Comparison of ENCODE assay signal across 24 cellular contexts in the genomic region with DNA sequence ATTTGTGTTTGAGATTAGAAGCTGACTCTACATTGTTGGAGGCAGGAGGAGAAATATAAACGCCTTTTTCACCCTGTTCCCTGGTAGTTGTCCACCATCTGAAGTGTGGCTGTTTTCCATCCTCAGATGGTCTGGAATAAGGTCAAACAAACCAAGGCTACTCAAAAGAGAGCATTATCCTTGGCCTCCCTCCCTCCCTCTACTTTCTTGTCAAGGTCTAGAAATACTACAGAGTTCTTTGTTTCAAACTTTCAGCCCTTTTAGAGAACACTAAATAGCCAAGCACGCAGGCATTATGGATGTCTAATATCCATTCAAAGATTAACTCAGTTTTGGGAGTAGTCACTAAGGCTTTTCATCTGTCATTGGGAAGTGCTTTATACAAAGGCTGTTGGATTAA.
DNase-seq lines count a peak whose midpoint lies in the region; ATAC-seq and TF ChIP-seq lines count a peak whose summit lies in the region.
"Had no signal": no experiment of that assay in that cellular context is flagged by ENCODE, and none has a peak within 500 bp of the region (broad histone marks: within the 10 kb centered on the region; RNA-seq: fewer than 3 reads in every experiment).

No MANE protein-coding gene starts in this region.

- H3K18ac ChIP-seq in mesendoderm (ENCODE audit: low read length) = no peak overlapping the region

- H2BK120ac ChIP-seq in mesendoderm (ENCODE audit: low read depth, low read length) = no peak overlapping the region

- no peak overlapping the region for H3K27ac ChIP-seq in CD8-positive, alpha-beta T cell (ENCODE audit: low read depth, low read length)
- no peak overlapping the region for H3K27ac ChIP-seq in mesendoderm (ENCODE audit: low read depth, low read length)
- H3K27ac ChIP-seq: esophagus muscularis mucosa, SJCRH30, stomach, upper lobe of left lung had no signal

- no peak overlapping the region for H4K8ac ChIP-seq in mesendoderm (ENCODE audit: low read depth, low read length)

- H4K5ac ChIP-seq in mesendoderm (ENCODE audit: low read length) = no peak overlapping the region

- peak overlapping the region; percentile 80 for H3K27ac Mint-ChIP-seq in CD8-positive, alpha-beta T cell
- peak overlapping the region; percentile 77 for H3K27ac Mint-ChIP-seq in activated CD4-positive, alpha-beta memory T cell treated with anti-CD3 and anti-CD28 coated beads for 36 hours
- H3K27ac Mint-ChIP-seq: activated CD4-positive, alpha-beta T cell treated with anti-CD3 and anti-CD28 coated beads for 36 hours; H9; mesothelial cell of epicardium; nephron progenitor cell; progenitor cell of endocrine pancreas had no signal

- no peak overlapping the region for H2AK5ac ChIP-seq in mesendoderm (ENCODE audit: low read length)

- no peaks in the 10 kb centered on the region for H3K36me3 ChIP-seq in CD8-positive, alpha-beta T cell (ENCODE audit: insufficient read depth, low read length)
- H3K36me3 ChIP-seq in mesendoderm (ENCODE audit: control insufficient read depth, insufficient read depth, low read length) = no peaks in the 10 kb centered on the region
- H3K36me3 ChIP-seq: esophagus muscularis mucosa, SJCRH30, stomach, upper lobe of left lung had no signal

- H3K9me3 Mint-ChIP-seq in CD8-positive, alpha-beta T cell = no peaks in the 10 kb centered on the region
- H3K9me3 Mint-ChIP-seq in activated CD4-positive, alpha-beta memory T cell treated with anti-CD3 and anti-CD28 coated beads for 36 hours = no peaks in the 10 kb centered on the region
- H3K9me3 Mint-ChIP-seq: H9, mesothelial cell of epicardium, nephron progenitor cell had no signal

- CTCF ChIA-PET in CD8-positive, alpha-beta T cell (lab: Charles Lee) = interaction anchor here (0.6 to 1.0 kb wide), 3 partner anchors 11 to 92 kb away, joined by 3 to 4 read pairs (median 3); no protein-coding TSS in a partner anchor
- CTCF ChIA-PET in activated CD4-positive, alpha-beta memory T cell treated with anti-CD3 and anti-CD28 coated beads for 36 hours (lab: Charles Lee) = interaction anchor here (1.3 kb wide), 1 partner anchor 135 kb away, joined by 4 read pairs; no protein-coding TSS in a partner anchor

- WGBS in mesendoderm (ENCODE audit: extremely low coverage, insufficient coverage, low lambda C conversion rate) = no CpG with 5 or more reads among the region's 2 CpGs

- peaks cover 55% of the 10 kb centered on the region for H3K4me1 Mint-ChIP-seq in CD8-positive, alpha-beta T cell (ENCODE audit: low read depth)
- peaks cover 32% of the 10 kb centered on the region for H3K4me1 Mint-ChIP-seq in activated CD4-positive, alpha-beta memory T cell treated with anti-CD3 and anti-CD28 coated beads for 36 hours (ENCODE audit: low read depth)
- H3K4me1 Mint-ChIP-seq: H9, nephron progenitor cell had no signal

- no peak overlapping the region for H2BK5ac ChIP-seq in mesendoderm (ENCODE audit: low read length)

- no peak overlapping the region for H3K4me2 ChIP-seq in mesendoderm (ENCODE audit: low read length)

- no peak for ATAC-seq in CD8-positive, alpha-beta T cell
- ATAC-seq in GM18502 (IDR thresholded peaks at IDR 0.05; ENCODE audit: poor library complexity, unreplicated experiment) (peak; percentile 13), HG02852 (IDR thresholded peaks at IDR 0.05; ENCODE audit: unreplicated experiment) (peak; percentile 11)
- ATAC-seq: K562, left cardiac atrium had no signal

- no peak overlapping the region for H3K9ac ChIP-seq in mesendoderm (ENCODE audit: low read length)

- H3K56ac ChIP-seq in mesendoderm (ENCODE audit: low read length) = no peak overlapping the region

- peaks cover 18% of the 10 kb centered on the region for H3K4me1 ChIP-seq in CD8-positive, alpha-beta T cell (ENCODE audit: insufficient read depth, low read length)
- H3K4me1 ChIP-seq in mesendoderm (ENCODE audit: control insufficient read depth, low read depth, low read length) = no peaks in the 10 kb centered on the region
- H3K4me1 ChIP-seq: esophagus muscularis mucosa, stomach had no signal

- no peak for DNase-seq in CD8-positive, alpha-beta T cell
- DNase-seq in activated CD4-positive, alpha-beta memory T cell treated with anti-CD3 and anti-CD28 coated beads for 36 hours = no peak
- DNase-seq in RPMI8226 (no peak), NCI-H526 (lab: John Stamatoyannopoulos, UW) (no peak), mesendoderm (no peak), kidney glomerular epithelial cell (lab: John Stamatoyannopoulos, UW) (no peak)
- DNase-seq: activated naive CD4-positive, alpha-beta T cell treated with anti-CD3 and anti-CD28 coated beads, Interleukin-2, amount 50 U/mL, for 16 hours; effector CD8-positive, alpha-beta T cell; H9; left cardiac atrium; NCI-H187; NCI-H510A; nephron progenitor cell; stimulated activated CD4-positive, alpha-beta T cell treated with anti-CD3 and anti-CD28 coated beads, Interleukin-4, amount 100 ng/mL, for 24 hours; stomach; upper lobe of left lung had no signal

- POLR2A ChIA-PET in CD8-positive, alpha-beta T cell (lab: Charles Lee) = no interaction called here
- POLR2A ChIA-PET in activated CD4-positive, alpha-beta memory T cell treated with anti-CD3 and anti-CD28 coated beads for 36 hours (lab: Charles Lee) = no interaction called here

- no peak overlapping the region for H3K4me3 Mint-ChIP-seq in CD8-positive, alpha-beta T cell
- H3K4me3 Mint-ChIP-seq in activated CD4-positive, alpha-beta memory T cell treated with anti-CD3 and anti-CD28 coated beads for 36 hours = no peak overlapping the region
- H3K4me3 Mint-ChIP-seq: activated CD4-positive, alpha-beta T cell treated with anti-CD3 and anti-CD28 coated beads for 36 hours; H9; mesothelial cell of epicardium; nephron progenitor cell had no signal

- no peaks in the 10 kb centered on the region for H3K27me3 Mint-ChIP-seq in CD8-positive, alpha-beta T cell (ENCODE audit: low read depth)
- no peaks in the 10 kb centered on the region for H3K27me3 Mint-ChIP-seq in activated CD4-positive, alpha-beta memory T cell treated with anti-CD3 and anti-CD28 coated beads for 36 hours
- H3K27me3 Mint-ChIP-seq: activated CD4-positive, alpha-beta T cell treated with anti-CD3 and anti-CD28 coated beads for 36 hours; progenitor cell of endocrine pancreas had no signal

- H3K79me1 ChIP-seq in mesendoderm (ENCODE audit: low read length) = no peaks in the 10 kb centered on the region

- no peak for TF ChIP-seq CTCF in CD8-positive, alpha-beta T cell (IDR thresholded peaks at IDR 0.05)

- peaks cover 18% of the 10 kb centered on the region for H3K36me3 Mint-ChIP-seq in CD8-positive, alpha-beta T cell
- peaks cover 4% of the 10 kb centered on the region for H3K36me3 Mint-ChIP-seq in activated CD4-positive, alpha-beta memory T cell treated with anti-CD3 and anti-CD28 coated beads for 36 hours
- H3K36me3 Mint-ChIP-seq: mesothelial cell of epicardium had no signal

- intact Hi-C loops in CD8-positive, alpha-beta T cell (cut with DNase I, micrococcal nuclease) = loop anchor here in 1 of 2 experiments (2.0 kb wide), 1 partner anchor 19 kb away; no protein-coding TSS in a partner anchor
- intact Hi-C loops in activated CD4-positive, alpha-beta memory T cell treated with anti-CD3 and anti-CD28 coated beads for 36 hours (cut with micrococcal nuclease) = loop anchor here (2.0 to 10.0 kb wide), 4 partner anchors 17 to 443 kb away; partner anchors contain the start of genes ITGA4 and NEUROD1

- no peaks in the 10 kb centered on the region for H3K9me3 ChIP-seq in CD8-positive, alpha-beta T cell (ENCODE audit: low read length)
- H3K9me3 ChIP-seq: esophagus muscularis mucosa, SJCRH30, stomach, upper lobe of left lung had no signal

- H3K23ac ChIP-seq in mesendoderm (ENCODE audit: low read length) = no peak overlapping the region

- no peaks in the 10 kb centered on the region for H3K79me2 ChIP-seq in mesendoderm (ENCODE audit: control insufficient read depth, insufficient read depth, low read length)

- H2BK15ac ChIP-seq in mesendoderm (replicated peaks; ENCODE audit: low read depth) = no peak overlapping the region

- no peak overlapping the region for H3K4me3 ChIP-seq in CD8-positive, alpha-beta T cell (ENCODE audit: low read depth, low read length)
- H3K4me3 ChIP-seq in mesendoderm (ENCODE audit: low read length) = no peak overlapping the region
- H3K4me3 ChIP-seq: esophagus muscularis mucosa, K562, SJCRH30, stomach, upper lobe of left lung had no signal

- H3K4ac ChIP-seq in mesendoderm (ENCODE audit: low read depth, low read length) = no peak overlapping the region

- H3K27me3 ChIP-seq in CD8-positive, alpha-beta T cell (ENCODE audit: insufficient read depth, low read length) = no peaks in the 10 kb centered on the region
- H3K27me3 ChIP-seq in mesendoderm (ENCODE audit: insufficient read depth, low read length, poor library complexity) = no peaks in the 10 kb centered on the region
- H3K27me3 ChIP-seq: esophagus muscularis mucosa, SJCRH30, stomach, upper lobe of left lung had no signal
